ENCODE assay signal across 1 cellular context in genomic region chr1:50969611-50970507, GRCh38.
TF ChIP-seq lines count a peak whose summit lies in the region.

Gene CDKN2C, plus strand, starts transcription at chr1:50970245. Its CDS starts 124 bp downstream, at chr1:50970369.

TF ChIP-seq in K562, 482 proteins besides CTCF, POLR2A, EP300 and RAD21 (continued from another document and continues in another):
- TF ChIP-seq NEUROD1 (IDR thresholded peaks at IDR 0.05; ENCODE audit: borderline replicate concordance, low read depth, low read length, partially characterized antibody) = peak; percentile 9
- TF ChIP-seq ZNF75A (CRISPR knock-in tag; IDR thresholded peaks at IDR 0.05) = no peak
- no peak for TF ChIP-seq TRIM24 (IDR thresholded peaks at IDR 0.05)
- peak in 1 of 2 experiments; percentile 16; a peak in 2 of 4 replicates for TF ChIP-seq FOXK2 (conservative IDR thresholded peaks at IDR 0.05 in 1 of 2, IDR thresholded peaks at IDR 0.05 in 1 of 2; ENCODE audit: low read depth in 2 of 2)
- TF ChIP-seq, protein P1, sequence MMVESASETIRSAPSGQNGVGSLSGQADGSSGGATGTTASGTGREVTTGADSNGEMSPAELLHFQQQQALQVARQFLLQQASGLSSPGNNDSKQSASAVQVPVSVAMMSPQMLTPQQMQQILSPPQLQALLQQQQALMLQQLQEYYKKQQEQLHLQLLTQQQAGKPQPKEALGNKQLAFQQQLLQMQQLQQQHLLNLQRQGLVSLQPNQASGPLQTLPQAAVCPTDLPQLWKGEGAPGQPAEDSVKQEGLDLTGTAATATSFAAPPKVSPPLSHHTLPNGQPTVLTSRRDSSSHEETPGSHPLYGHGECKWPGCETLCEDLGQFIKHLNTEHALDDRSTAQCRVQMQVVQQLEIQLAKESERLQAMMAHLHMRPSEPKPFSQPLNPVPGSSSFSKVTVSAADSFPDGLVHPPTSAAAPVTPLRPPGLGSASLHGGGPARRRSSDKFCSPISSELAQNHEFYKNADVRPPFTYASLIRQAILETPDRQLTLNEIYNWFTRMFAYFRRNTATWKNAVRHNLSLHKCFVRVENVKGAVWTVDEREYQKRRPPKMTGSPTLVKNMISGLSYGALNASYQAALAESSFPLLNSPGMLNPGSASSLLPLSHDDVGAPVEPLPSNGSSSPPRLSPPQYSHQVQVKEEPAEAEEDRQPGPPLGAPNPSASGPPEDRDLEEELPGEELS (CRISPR knock-in tag; IDR thresholded peaks at IDR 0.05; ENCODE audit: borderline replicate concordance) = 0 out of 2 replicates have a peak, but pooled peaks have one; percentile 21
- no peak for TF ChIP-seq HMG20B (CRISPR knock-in tag; IDR thresholded peaks at IDR 0.05)
- no peak for TF ChIP-seq TRIM28 (IDR thresholded peaks at IDR 0.05)
- TF ChIP-seq ZNF551 (CRISPR knock-in tag; IDR thresholded peaks at IDR 0.05) = no peak
- 0 out of 2 replicates have a peak, but pooled peaks have one; percentile 7 for TF ChIP-seq CEBPG (CRISPR knock-in tag; IDR thresholded peaks at IDR 0.05)
- peak in 1 of 2 experiments; percentile 69; a peak in 2 of 4 replicates for TF ChIP-seq CEBPG (tag; conservative IDR thresholded peaks at IDR 0.05 in 1 of 2, IDR thresholded peaks at IDR 0.05 in 1 of 2)
- TF ChIP-seq TGIF2 (CRISPR knock-in tag; IDR thresholded peaks at IDR 0.05) = no peak
- no peak for TF ChIP-seq BACH1 (tag; IDR thresholded peaks at IDR 0.05)
- peak; percentile 70; the same call in 1 of the 2 replicates for TF ChIP-seq MAFF (IDR thresholded peaks at IDR 0.05; ENCODE audit: low read length)
- 0 out of 4 replicates have a peak, but pooled peaks of 1 of the 2 experiments have one; percentile 8 for TF ChIP-seq RCOR1 (IDR thresholded peaks at IDR 0.05; ENCODE audit: borderline replicate concordance in 1 of 2, low read depth in 2 of 2, low read length in 2 of 2)
- no peak for TF ChIP-seq ZNF77 (CRISPR knock-in tag; IDR thresholded peaks at IDR 0.05)
- TF ChIP-seq ILK (tag; IDR thresholded peaks at IDR 0.05; ENCODE audit: borderline replicate concordance, low read depth) = no peak
- TF ChIP-seq EHMT2 (IDR thresholded peaks at IDR 0.05) = no peak
- peak; percentile 72 for TF ChIP-seq NFRKB (IDR thresholded peaks at IDR 0.05; ENCODE audit: low read depth)
- no peak for TF ChIP-seq NFIC (IDR thresholded peaks at IDR 0.05)
- TF ChIP-seq, protein P2, sequence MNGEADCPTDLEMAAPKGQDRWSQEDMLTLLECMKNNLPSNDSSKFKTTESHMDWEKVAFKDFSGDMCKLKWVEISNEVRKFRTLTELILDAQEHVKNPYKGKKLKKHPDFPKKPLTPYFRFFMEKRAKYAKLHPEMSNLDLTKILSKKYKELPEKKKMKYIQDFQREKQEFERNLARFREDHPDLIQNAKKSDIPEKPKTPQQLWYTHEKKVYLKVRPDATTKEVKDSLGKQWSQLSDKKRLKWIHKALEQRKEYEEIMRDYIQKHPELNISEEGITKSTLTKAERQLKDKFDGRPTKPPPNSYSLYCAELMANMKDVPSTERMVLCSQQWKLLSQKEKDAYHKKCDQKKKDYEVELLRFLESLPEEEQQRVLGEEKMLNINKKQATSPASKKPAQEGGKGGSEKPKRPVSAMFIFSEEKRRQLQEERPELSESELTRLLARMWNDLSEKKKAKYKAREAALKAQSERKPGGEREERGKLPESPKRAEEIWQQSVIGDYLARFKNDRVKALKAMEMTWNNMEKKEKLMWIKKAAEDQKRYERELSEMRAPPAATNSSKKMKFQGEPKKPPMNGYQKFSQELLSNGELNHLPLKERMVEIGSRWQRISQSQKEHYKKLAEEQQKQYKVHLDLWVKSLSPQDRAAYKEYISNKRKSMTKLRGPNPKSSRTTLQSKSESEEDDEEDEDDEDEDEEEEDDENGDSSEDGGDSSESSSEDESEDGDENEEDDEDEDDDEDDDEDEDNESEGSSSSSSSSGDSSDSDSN (IDR thresholded peaks at IDR 0.05; ENCODE audit: borderline replicate concordance in 1 of 2, low read depth in 2 of 2, low read length in 2 of 2) = peak in 1 of 2 experiments; percentile 21; a peak in 2 of 4 replicates
- no peak for TF ChIP-seq SMARCC2 (IDR thresholded peaks at IDR 0.05; ENCODE audit: low read depth)
- no peak for TF ChIP-seq SRSF1 (IDR thresholded peaks at IDR 0.05; ENCODE audit: low read depth, low read length)
- TF ChIP-seq KLF13 (tag; IDR thresholded peaks at IDR 0.05; ENCODE audit: borderline replicate concordance, low read depth) = 0 out of 2 replicates have a peak, but pooled peaks have one; percentile 26
- TF ChIP-seq CEBPB (tag; IDR thresholded peaks at IDR 0.05) = peak; percentile 67
- TF ChIP-seq E2F6 (IDR thresholded peaks at IDR 0.05; ENCODE audit: borderline replicate concordance in 1 of 2, extremely low read depth in 1 of 2, insufficient read depth in 1 of 2, insufficient read length in 1 of 2, low read depth in 1 of 2, low read length in 1 of 2, poor library complexity in 1 of 2, severe bottlenecking in 1 of 2) = no peak
- TF ChIP-seq DPF2 (IDR thresholded peaks at IDR 0.05) = 0 out of 2 replicates have a peak, but pooled peaks have one; percentile 16
- TF ChIP-seq, protein P3, sequence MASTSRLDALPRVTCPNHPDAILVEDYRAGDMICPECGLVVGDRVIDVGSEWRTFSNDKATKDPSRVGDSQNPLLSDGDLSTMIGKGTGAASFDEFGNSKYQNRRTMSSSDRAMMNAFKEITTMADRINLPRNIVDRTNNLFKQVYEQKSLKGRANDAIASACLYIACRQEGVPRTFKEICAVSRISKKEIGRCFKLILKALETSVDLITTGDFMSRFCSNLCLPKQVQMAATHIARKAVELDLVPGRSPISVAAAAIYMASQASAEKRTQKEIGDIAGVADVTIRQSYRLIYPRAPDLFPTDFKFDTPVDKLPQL (IDR thresholded peaks at IDR 0.05; ENCODE audit: extremely low read depth, insufficient read length) = peak; percentile 11
- TF ChIP-seq TEAD1 (CRISPR knock-in tag; IDR thresholded peaks at IDR 0.05) = peak in 1 of 2 experiments; percentile 93; a peak in 2 of 4 replicates
- TF ChIP-seq ZBTB9 (CRISPR knock-in tag; IDR thresholded peaks at IDR 0.05) = peak; percentile 42; the same call in 1 of the 2 replicates
- no peak for TF ChIP-seq ZNF785 (CRISPR knock-in tag; IDR thresholded peaks at IDR 0.05)
- no peak for TF ChIP-seq ZNF778 (CRISPR knock-in tag; IDR thresholded peaks at IDR 0.05)
- TF ChIP-seq, protein P4, sequence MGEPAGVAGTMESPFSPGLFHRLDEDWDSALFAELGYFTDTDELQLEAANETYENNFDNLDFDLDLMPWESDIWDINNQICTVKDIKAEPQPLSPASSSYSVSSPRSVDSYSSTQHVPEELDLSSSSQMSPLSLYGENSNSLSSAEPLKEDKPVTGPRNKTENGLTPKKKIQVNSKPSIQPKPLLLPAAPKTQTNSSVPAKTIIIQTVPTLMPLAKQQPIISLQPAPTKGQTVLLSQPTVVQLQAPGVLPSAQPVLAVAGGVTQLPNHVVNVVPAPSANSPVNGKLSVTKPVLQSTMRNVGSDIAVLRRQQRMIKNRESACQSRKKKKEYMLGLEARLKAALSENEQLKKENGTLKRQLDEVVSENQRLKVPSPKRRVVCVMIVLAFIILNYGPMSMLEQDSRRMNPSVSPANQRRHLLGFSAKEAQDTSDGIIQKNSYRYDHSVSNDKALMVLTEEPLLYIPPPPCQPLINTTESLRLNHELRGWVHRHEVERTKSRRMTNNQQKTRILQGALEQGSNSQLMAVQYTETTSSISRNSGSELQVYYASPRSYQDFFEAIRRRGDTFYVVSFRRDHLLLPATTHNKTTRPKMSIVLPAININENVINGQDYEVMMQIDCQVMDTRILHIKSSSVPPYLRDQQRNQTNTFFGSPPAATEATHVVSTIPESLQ (CRISPR knock-in tag; IDR thresholded peaks at IDR 0.05) = no peak
- TF ChIP-seq GTF2E2 (tag; IDR thresholded peaks at IDR 0.05) = 0 out of 2 replicates have a peak, but pooled peaks have one; percentile 29
- no peak; the same call in 1 of the 2 replicates for TF ChIP-seq VEZF1 (CRISPR knock-in tag; IDR thresholded peaks at IDR 0.05)
- peak; percentile 27; the same call in 1 of the 2 replicates for TF ChIP-seq ZNF695 (CRISPR knock-in tag; IDR thresholded peaks at IDR 0.05)
- TF ChIP-seq ETV1 (tag; conservative IDR thresholded peaks at IDR 0.05; ENCODE audit: low read depth) = peak; percentile 61; the same call in 1 of the 2 replicates
- peak; percentile 57 for TF ChIP-seq KDM5B (IDR thresholded peaks at IDR 0.05; ENCODE audit: insufficient replicate concordance, low read depth, low read length)
- 0 out of 2 replicates have a peak, but pooled peaks have one; percentile 50 for TF ChIP-seq GATAD2A (IDR thresholded peaks at IDR 0.05)
- TF ChIP-seq E2F3 (CRISPR knock-in tag; IDR thresholded peaks at IDR 0.05) = 0 out of 2 replicates have a peak, but pooled peaks have one; percentile 22
- TF ChIP-seq POLR2AphosphoS5 (IDR thresholded peaks at IDR 0.05; ENCODE audit: control insufficient read depth, insufficient read depth, low read depth, low read length) = peak; percentile 33; the same call in 1 of the 2 replicates
- TF ChIP-seq RNF2 (IDR thresholded peaks at IDR 0.05) = no peak
- TF ChIP-seq TFAM (CRISPR knock-in tag; conservative IDR thresholded peaks at IDR 0.05) = no peak
- no peak for TF ChIP-seq YBX1 (IDR thresholded peaks at IDR 0.05)
- TF ChIP-seq ZNF354B (CRISPR knock-in tag; IDR thresholded peaks at IDR 0.05) = no peak
- no peak for TF ChIP-seq BDP1 (IDR thresholded peaks at IDR 0.05; ENCODE audit: insufficient read depth, insufficient read length)
- TF ChIP-seq NFIX (CRISPR knock-in tag; IDR thresholded peaks at IDR 0.05; ENCODE audit: low read depth) = no peak
- TF ChIP-seq EP400 (IDR thresholded peaks at IDR 0.05) = peak; percentile 40
- 0 out of 2 replicates have a peak, but pooled peaks have one; percentile 50 for TF ChIP-seq MTA1 (IDR thresholded peaks at IDR 0.05; ENCODE audit: borderline replicate concordance)
- TF ChIP-seq, protein P5, sequence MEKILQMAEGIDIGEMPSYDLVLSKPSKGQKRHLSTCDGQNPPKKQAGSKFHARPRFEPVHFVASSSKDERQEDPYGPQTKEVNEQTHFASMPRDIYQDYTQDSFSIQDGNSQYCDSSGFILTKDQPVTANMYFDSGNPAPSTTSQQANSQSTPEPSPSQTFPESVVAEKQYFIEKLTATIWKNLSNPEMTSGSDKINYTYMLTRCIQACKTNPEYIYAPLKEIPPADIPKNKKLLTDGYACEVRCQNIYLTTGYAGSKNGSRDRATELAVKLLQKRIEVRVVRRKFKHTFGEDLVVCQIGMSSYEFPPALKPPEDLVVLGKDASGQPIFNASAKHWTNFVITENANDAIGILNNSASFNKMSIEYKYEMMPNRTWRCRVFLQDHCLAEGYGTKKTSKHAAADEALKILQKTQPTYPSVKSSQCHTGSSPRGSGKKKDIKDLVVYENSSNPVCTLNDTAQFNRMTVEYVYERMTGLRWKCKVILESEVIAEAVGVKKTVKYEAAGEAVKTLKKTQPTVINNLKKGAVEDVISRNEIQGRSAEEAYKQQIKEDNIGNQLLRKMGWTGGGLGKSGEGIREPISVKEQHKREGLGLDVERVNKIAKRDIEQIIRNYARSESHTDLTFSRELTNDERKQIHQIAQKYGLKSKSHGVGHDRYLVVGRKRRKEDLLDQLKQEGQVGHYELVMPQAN (IDR thresholded peaks at IDR 0.05; ENCODE audit: borderline replicate concordance) = peak; percentile 70; the same call in 1 of the 2 replicates
- no peak for TF ChIP-seq RFX1 (IDR thresholded peaks at IDR 0.05)
- no peak for TF ChIP-seq SIX5 (IDR thresholded peaks at IDR 0.05; ENCODE audit: borderline replicate concordance in 1 of 2, insufficient read depth in 1 of 2, low read depth in 1 of 2, low read length in 2 of 2)
- no peak for TF ChIP-seq ETS1 (conservative IDR thresholded peaks at IDR 0.05; ENCODE audit: control insufficient read depth, low read depth, low read length)
- TF ChIP-seq ZBTB43 (CRISPR knock-in tag; IDR thresholded peaks at IDR 0.05) = peak; percentile 56; the same call in 1 of the 2 replicates
- peak; percentile 50; the same call in 1 of the 2 replicates for TF ChIP-seq LCOR (CRISPR knock-in tag; IDR thresholded peaks at IDR 0.05)
